Comparison of ENCODE assay signal across 25 cellular contexts in genomic region chr21:39362733-39363132, GRCh38.
"Had no signal": no experiment of that assay in that cellular context is flagged by ENCODE, and none has a peak within 500 bp of the region (broad histone marks: within the 10 kb centered on the region; RNA-seq: fewer than 3 reads in every experiment).

No MANE protein-coding gene starts in this region.

- H3K4me3 ChIP-seq: left ventricle myocardium inferior, lung, ovary, right atrium auricular region, right lobe of liver, smooth muscle cell, tibial nerve, uterus had no signal

- H3K36me3 ChIP-seq: left ventricle myocardium inferior, ovary, right atrium auricular region, right lobe of liver, tibial nerve, uterus had no signal

- H3K27ac Mint-ChIP-seq: immature natural killer cell; natural killer cell; progenitor cell of endocrine pancreas; stimulated activated memory B cell treated with anti-CD40 and anti-IgM and Interleukin-4, amounts not matched to agents 10 μg/mL and 1 μg/mL and 100 μg/mL, for 72 hours; type B pancreatic cell had no signal

- DNase-seq: hypothalamus; immature natural killer cell; left ventricle myocardium inferior; mesendoderm; naive B cell; natural killer cell; ovary; right lobe of liver; stimulated activated CD4-positive, alpha-beta T cell treated with anti-CD3 and anti-CD28 coated beads, Interleukin-1b, Interleukin-23, amount 100 ng/mL, for 48 hours; stimulated activated CD4-positive, alpha-beta T cell treated with anti-CD3 and anti-CD28 coated beads, Interleukin-2, amount 100 ng/mL, for 48 hours; stimulated activated CD4-positive, alpha-beta T cell treated with anti-CD3 and anti-CD28 coated beads, Interleukin-4, amount 100 ng/mL, for 4 hours; stimulated activated CD8-positive, alpha-beta memory T cell treated with anti-CD3 and anti-CD28 coated beads, Interleukin-4, amount 100 ng/mL, for 48 hours; stimulated activated naive CD4-positive, alpha-beta T cell treated with Interleukin-2 at 50 U/mL for 16 hours; stimulated activated naive CD8-positive, alpha-beta T cell treated with anti-CD3 and anti-CD28 coated beads, Interleukin-15, amount 100 ng/mL, for 72 hours; substantia nigra; uterus had no signal

- H3K27me3 ChIP-seq: ovary, right atrium auricular region, right lobe of liver, tibial nerve, uterus had no signal

- H3K4me1 Mint-ChIP-seq: immature natural killer cell; natural killer cell; stimulated activated memory B cell treated with anti-CD40 and anti-IgM and Interleukin-4, amounts not matched to agents 10 μg/mL and 1 μg/mL and 100 μg/mL, for 72 hours; stimulated activated naive CD8-positive, alpha-beta T cell treated with anti-CD3 and anti-CD28 coated beads, Interleukin-15, amount 100 ng/mL, for 72 hours had no signal

- H3K9me3 ChIP-seq: left ventricle myocardium inferior, ovary, right atrium auricular region, right lobe of liver, tibial nerve, uterus had no signal

- H3K36me3 Mint-ChIP-seq: immature natural killer cell; mesothelial cell of epicardium; natural killer cell; stimulated activated memory B cell treated with anti-CD40 and anti-IgM and Interleukin-4, amounts not matched to agents 10 μg/mL and 1 μg/mL and 100 μg/mL, for 72 hours; type B pancreatic cell had no signal

- H3K4me1 ChIP-seq: left ventricle myocardium inferior, right atrium auricular region, right lobe of liver, tibial nerve, uterus had no signal

- FAIRE-seq: islet of Langerhans had no signal

- H3K4me3 Mint-ChIP-seq: immature natural killer cell; mesothelial cell of epicardium; naive B cell; natural killer cell; stimulated activated memory B cell treated with anti-CD40 and anti-IgM and Interleukin-4, amounts not matched to agents 10 μg/mL and 1 μg/mL and 100 μg/mL, for 72 hours; stimulated activated naive CD8-positive, alpha-beta T cell treated with anti-CD3 and anti-CD28 coated beads, Interleukin-15, amount 100 ng/mL, for 72 hours; type B pancreatic cell had no signal

- H3K27ac ChIP-seq: left ventricle myocardium inferior, ovary, right atrium auricular region, right lobe of liver, tibial nerve, uterus had no signal

- ATAC-seq: natural killer cell; right lobe of liver; stimulated activated memory B cell treated with anti-CD40 and anti-IgM and Interleukin-4, amounts not matched to agents 10 μg/mL and 1 μg/mL and 100 μg/mL, for 72 hours; stimulated activated naive CD8-positive, alpha-beta T cell treated with anti-CD3 and anti-CD28 coated beads, Interleukin-15, amount 100 ng/mL, for 72 hours had no signal

- H3K9me3 Mint-ChIP-seq: immature natural killer cell; natural killer cell; stimulated activated memory B cell treated with anti-CD40 and anti-IgM and Interleukin-4, amounts not matched to agents 10 μg/mL and 1 μg/mL and 100 μg/mL, for 72 hours; stimulated activated naive CD8-positive, alpha-beta T cell treated with anti-CD3 and anti-CD28 coated beads, Interleukin-15, amount 100 ng/mL, for 72 hours; type B pancreatic cell had no signal
